Comparison of ENCODE assay signal across 10 cellular contexts in genomic region chr2:117737846-117738245, GRCh38.
"Had no signal": no experiment of that assay in that cellular context is flagged by ENCODE, and none has a peak within 500 bp of the region (broad histone marks: within the 10 kb centered on the region; RNA-seq: fewer than 3 reads in every experiment).

No MANE protein-coding gene starts in this region.

- H3K27ac ChIP-seq: GM23248, HL-60 had no signal

- ATAC-seq: HCT116, HepG2 had no signal

- H3K4me1 Mint-ChIP-seq: IgD-negative memory B cell had no signal

- H2AFZ ChIP-seq: GM23248 had no signal

- DNase-seq: GM23248, GOT3, H7, HFFc6, KBM-7 had no signal

- H3K27me3 Mint-ChIP-seq: IgD-negative memory B cell had no signal

- H3K36me3 ChIP-seq: HAP-1 had no signal

- H3K9ac ChIP-seq: GM23248 had no signal

- H3K4me1 ChIP-seq: HAP-1 had no signal

- H3K27ac Mint-ChIP-seq: HFFc6, IgD-negative memory B cell had no signal

- H3K4me3 ChIP-seq: GM23248, HAP-1 had no signal

- H3K4me3 Mint-ChIP-seq: HFFc6, IgD-negative memory B cell had no signal

- H3K9me3 ChIP-seq: HAP-1 had no signal
